14 cellular contexts compared by ENCODE assay signal in genomic region chr2:217905395-217905794, GRCh38.
DNase-seq lines count a peak whose midpoint lies in the region; ATAC-seq lines count a peak whose summit lies in the region.
"Had no signal": no experiment of that assay in that cellular context is flagged by ENCODE, and none has a peak within 500 bp of the region (broad histone marks: within the 10 kb centered on the region; RNA-seq: fewer than 3 reads in every experiment).

No MANE protein-coding gene starts in this region.

- POLR2A ChIA-PET in activated naive CD8-positive, alpha-beta T cell treated with anti-CD3 and anti-CD28 coated beads, Interleukin-2, amount 10 ng/mL, durations not matched to agents 7 days and 5 days (lab: Charles Lee) = no interaction called here

- H3K36me3 ChIP-seq in aorta (ENCODE audit: control insufficient read depth in 1 of 2, insufficient read depth in 2 of 2, low read length in 1 of 2) = peaks cover 0 to 2% of the 10 kb centered on the region in 2 donors

- H3K27ac Mint-ChIP-seq in activated naive CD8-positive, alpha-beta T cell treated with anti-CD3 and anti-CD28 coated beads, Interleukin-2, amount 10 ng/mL, durations not matched to agents 7 days and 5 days = no peak overlapping the region
- H3K27ac Mint-ChIP-seq in activated naive CD8-positive, alpha-beta T cell treated with anti-CD3 and anti-CD28 coated beads for 36 hours = no peak overlapping the region
- H3K27ac Mint-ChIP-seq: activated CD8-positive, alpha-beta memory T cell treated with anti-CD3 and anti-CD28 coated beads, Interleukin-2, amount 10 ng/mL, durations not matched to agents 7 days and 5 days had no signal

- peak overlapping the region; percentile 9 for H3K4me3 Mint-ChIP-seq in activated naive CD8-positive, alpha-beta T cell treated with anti-CD3 and anti-CD28 coated beads, Interleukin-2, amount 10 ng/mL, durations not matched to agents 7 days and 5 days
- no peak overlapping the region for H3K4me3 Mint-ChIP-seq in activated naive CD8-positive, alpha-beta T cell treated with anti-CD3 and anti-CD28 coated beads for 36 hours
- H3K4me3 Mint-ChIP-seq: activated CD8-positive, alpha-beta memory T cell treated with anti-CD3 and anti-CD28 coated beads, Interleukin-2, amount 10 ng/mL, durations not matched to agents 7 days and 5 days; neural crest cell had no signal

- ATAC-seq in activated naive CD8-positive, alpha-beta T cell treated with anti-CD3 and anti-CD28 coated beads, Interleukin-2, amount 10 ng/mL, durations not matched to agents 7 days and 5 days (ENCODE audit: low read depth) = peak; percentile 19
- peak; percentile 5 for ATAC-seq in sciatic nerve
- ATAC-seq in aorta (ENCODE audit: low FRiP score) = peak; percentile 5
- no peak for ATAC-seq in GM21723 (IDR thresholded peaks at IDR 0.05; ENCODE audit: unreplicated experiment)
- ATAC-seq: activated CD8-positive, alpha-beta memory T cell treated with anti-CD3 and anti-CD28 coated beads, Interleukin-2, amount 10 ng/mL, durations not matched to agents 7 days and 5 days had no signal

- H3K27ac ChIP-seq in layer of hippocampus (ENCODE audit: low read depth, low read length) (peak overlapping the region; percentile 91), aorta (ENCODE audit: low read depth in 1 of 2, low read length in 2 of 2) (peak overlapping the region; percentile 78 to 99)

- H3K9me3 ChIP-seq in aorta (ENCODE audit: control insufficient read depth, low read length) = no peaks in the 10 kb centered on the region

- intact Hi-C loops in sciatic nerve (cut with DNase I) (no loop called here), aorta (cut with DNase I) (no loop called here)

- H3K27me3 ChIP-seq in layer of hippocampus (ENCODE audit: control insufficient read depth, insufficient read depth, low read length) (no peaks in the 10 kb centered on the region), aorta (ENCODE audit: control insufficient read depth in 1 of 2, insufficient read depth in 2 of 2, low read length in 1 of 2) (no peaks in the 10 kb centered on the region)

- DNase-seq in activated naive CD8-positive, alpha-beta T cell treated with anti-CD3 and anti-CD28 coated beads, Interleukin-2, amount 10 ng/mL, durations not matched to agents 7 days and 5 days = no peak
- no peak for DNase-seq in activated naive CD8-positive, alpha-beta T cell treated with anti-CD3 and anti-CD28 coated beads for 36 hours
- no peak for DNase-seq in sciatic nerve (ENCODE audit: low spot score)
- peak in 1 of 2 donors; percentile 89 for DNase-seq in aorta
- no peak for DNase-seq in NCI-H345 (lab: John Stamatoyannopoulos, UW)
- DNase-seq in NCI-H1092 (lab: John Stamatoyannopoulos, UW) = no peak
- DNase-seq: 8988T; activated CD8-positive, alpha-beta memory T cell treated with anti-CD3 and anti-CD28 coated beads, Interleukin-2, amount 10 ng/mL, durations not matched to agents 7 days and 5 days; DMS153; NCI-H1417 treated with DMSO at 0.1 percent for 48 hours; NK-92 treated with Interleukin-12 subunit alpha and Interleukin-12 subunit beta, amount 100 ng/mL, for 24 hours had no signal

- peaks cover 30% of the 10 kb centered on the region for H3K27me3 Mint-ChIP-seq in activated naive CD8-positive, alpha-beta T cell treated with anti-CD3 and anti-CD28 coated beads, Interleukin-2, amount 10 ng/mL, durations not matched to agents 7 days and 5 days
- peaks cover 28% of the 10 kb centered on the region for H3K27me3 Mint-ChIP-seq in activated naive CD8-positive, alpha-beta T cell treated with anti-CD3 and anti-CD28 coated beads for 36 hours

- no peak overlapping the region for H3K4me3 ChIP-seq in aorta (ENCODE audit: low read length in 2 of 2)

- no peaks in the 10 kb centered on the region for H3K9me3 Mint-ChIP-seq in activated naive CD8-positive, alpha-beta T cell treated with anti-CD3 and anti-CD28 coated beads, Interleukin-2, amount 10 ng/mL, durations not matched to agents 7 days and 5 days
- no peaks in the 10 kb centered on the region for H3K9me3 Mint-ChIP-seq in activated naive CD8-positive, alpha-beta T cell treated with anti-CD3 and anti-CD28 coated beads for 36 hours
- H3K9me3 Mint-ChIP-seq: neural crest cell had no signal

- peaks cover 4 to 7% of the 10 kb centered on the region in 2 donors for H3K4me1 ChIP-seq in aorta (ENCODE audit: control insufficient read depth in 1 of 2, insufficient read depth in 2 of 2, low read length in 2 of 2)

- peaks cover 2% of the 10 kb centered on the region for H3K36me3 Mint-ChIP-seq in activated naive CD8-positive, alpha-beta T cell treated with anti-CD3 and anti-CD28 coated beads, Interleukin-2, amount 10 ng/mL, durations not matched to agents 7 days and 5 days
- H3K36me3 Mint-ChIP-seq in activated naive CD8-positive, alpha-beta T cell treated with anti-CD3 and anti-CD28 coated beads for 36 hours = no peaks in the 10 kb centered on the region
- H3K36me3 Mint-ChIP-seq: activated CD8-positive, alpha-beta memory T cell treated with anti-CD3 and anti-CD28 coated beads, Interleukin-2, amount 10 ng/mL, durations not matched to agents 7 days and 5 days had no signal

- WGBS in aorta, 2 donors = 5 to 6% methylated on average over 10 of the region's 10 CpGs

- H3K4me1 Mint-ChIP-seq in activated naive CD8-positive, alpha-beta T cell treated with anti-CD3 and anti-CD28 coated beads, Interleukin-2, amount 10 ng/mL, durations not matched to agents 7 days and 5 days = peaks cover 28% of the 10 kb centered on the region
- peaks cover 4% of the 10 kb centered on the region for H3K4me1 Mint-ChIP-seq in activated naive CD8-positive, alpha-beta T cell treated with anti-CD3 and anti-CD28 coated beads for 36 hours
